1 cellular context compared by ENCODE assay signal in genomic region chr10:71727429-71728217, GRCh38.
TF ChIP-seq lines count a peak whose summit lies in the region.

No MANE protein-coding gene starts in this region.

TF ChIP-seq in IMR-90, 13 proteins besides CTCF, POLR2A, EP300 and RAD21:
- no peak for TF ChIP-seq BHLHE40 (IDR thresholded peaks at IDR 0.05; ENCODE audit: low read depth, low read length)
- TF ChIP-seq CHD1 (IDR thresholded peaks at IDR 0.05; ENCODE audit: low read depth, low read length), result no peak
- TF ChIP-seq MXI1 (IDR thresholded peaks at IDR 0.05; ENCODE audit: borderline replicate concordance, low read depth, low read length), result no peak
- no peak for TF ChIP-seq MAFK (IDR thresholded peaks at IDR 0.05; ENCODE audit: low read depth, low read length)
- TF ChIP-seq ELK1 (IDR thresholded peaks at IDR 0.05; ENCODE audit: borderline replicate concordance, low read depth, low read length), result no peak
- no peak for TF ChIP-seq USF2 (IDR thresholded peaks at IDR 0.05; ENCODE audit: low read depth, low read length)
- no peak for TF ChIP-seq CEBPB (IDR thresholded peaks at IDR 0.05; ENCODE audit: low read depth, low read length)
- no peak for TF ChIP-seq NFE2L2 (IDR thresholded peaks at IDR 0.05; ENCODE audit: low read depth, low read length)
- TF ChIP-seq RCOR1 (IDR thresholded peaks at IDR 0.05; ENCODE audit: insufficient replicate concordance, low read length), result no peak
- TF ChIP-seq MAZ (IDR thresholded peaks at IDR 0.05; ENCODE audit: borderline replicate concordance, low read depth, low read length), result no peak
